Comparison of ENCODE assay signal across 8 cellular contexts in genomic region chr7:129610709-129611245, GRCh38. TPM values are rescaled to one million over a fixed set of nuclear protein-coding genes. Genes with fewer than 3 reads are reported as not detected.
DNase-seq lines count a peak whose midpoint lies in the region; ATAC-seq and TF ChIP-seq lines count a peak whose summit lies in the region.

No MANE protein-coding gene starts in this region.

- H3K36me3 ChIP-seq in heart right ventricle, result peaks cover 0 to 18% (median 0%) of the 10 kb centered on the region in 9 donors
- no peaks in the 10 kb centered on the region for H3K36me3 ChIP-seq in lower lobe of right lung
- H3K36me3 ChIP-seq in upper lobe of left lung, result peaks cover 0 to 7% (median 0%) of the 10 kb centered on the region in 4 donors

- H3K4me3 ChIP-seq in heart right ventricle, result peak overlapping the region; percentile 66 to 93 (median 88)
- H3K4me3 ChIP-seq in lower lobe of right lung, result peak overlapping the region; percentile 92
- peak overlapping the region; percentile 68 to 92 (median 74) for H3K4me3 ChIP-seq in upper lobe of left lung

- DNase-seq in heart right ventricle (no peak), cardiac septum (ENCODE audit: low spot score) (no peak), lower lobe of right lung (no peak), upper lobe of left lung (no peak), NCI-H1105 (lab: John Stamatoyannopoulos, UW) (no peak)

- H3K9me3 ChIP-seq in heart right ventricle (no peaks in the 10 kb centered on the region), lower lobe of right lung (no peaks in the 10 kb centered on the region), upper lobe of left lung (no peaks in the 10 kb centered on the region)

- TF ChIP-seq CTCF in heart right ventricle (IDR thresholded peaks at IDR 0.05) (no peak), lower lobe of right lung (IDR thresholded peaks at IDR 0.05) (no peak), upper lobe of left lung (IDR thresholded peaks at IDR 0.05) (no peak)

- H3K27ac ChIP-seq in heart right ventricle, result peak overlapping the region; percentile 86 to 98 (median 98)
- H3K27ac ChIP-seq in angular gyrus (ENCODE audit: low read depth, low read length), result peak overlapping the region; percentile 96
- peak overlapping the region; percentile 97 for H3K27ac ChIP-seq in lower lobe of right lung
- peak overlapping the region; percentile 95 to 99 (median 96) for H3K27ac ChIP-seq in upper lobe of left lung

- intact Hi-C loops in heart right ventricle (cut with DNase I) (loop anchor here in 3 of 10 donors (5.0 to 10.0 kb wide), 2 partner anchors 386 to 388 kb away; partner anchors contain the start of gene AHCYL2 (in 2 of the 3)), cardiac septum (cut with DNase I) (loop anchor here (10.0 kb wide), 1 partner anchor 386 kb away; the partner anchor contains the start of gene AHCYL2), lower lobe of right lung (cut with DNase I) (no loop called here)

- H3K27me3 ChIP-seq in heart right ventricle (no peaks in the 10 kb centered on the region), lower lobe of right lung (ENCODE audit: low read depth) (no peaks in the 10 kb centered on the region), upper lobe of left lung (no peaks in the 10 kb centered on the region)

- ATAC-seq in heart right ventricle, result peak in 1 of 8 donors; percentile 18
- no peak for ATAC-seq in lower lobe of right lung
- no peak for ATAC-seq in upper lobe of left lung (ENCODE audit: low FRiP score in 2 of 2)
- no peak for ATAC-seq in HG03108 (IDR thresholded peaks at IDR 0.05; ENCODE audit: unreplicated experiment)
- no peak for ATAC-seq in HG03139 (IDR thresholded peaks at IDR 0.05; ENCODE audit: unreplicated experiment)

- 8 to 12% methylated on average over 17 of the region's 17 CpGs for WGBS in heart right ventricle, 2 donors
- WGBS in upper lobe of left lung, 2 donors, result 9 to 13% methylated on average over 17 of the region's 17 CpGs

- peaks cover 0 to 66% (median 35%) of the 10 kb centered on the region in 9 donors for H3K4me1 ChIP-seq in heart right ventricle
- H3K4me1 ChIP-seq in lower lobe of right lung, result peaks cover 41% of the 10 kb centered on the region
- H3K4me1 ChIP-seq in upper lobe of left lung, result peaks cover 34 to 47% (median 41%) of the 10 kb centered on the region in 4 donors

- no peak for TF ChIP-seq EP300 in upper lobe of left lung (IDR thresholded peaks at IDR 0.05)

- no peak for TF ChIP-seq POLR2A in upper lobe of left lung (IDR thresholded peaks at IDR 0.05)

RNA-seq across cellular contexts. Expression of gene NRF1, which starts 0.7 kb away (rescaled TPM):
- total RNA-seq in heart right ventricle (10 to 100 TPM in 8 of 10 donors, 1 to 10 TPM in 2; 8.3 to 16.0 (median 13.0) TPM), cardiac septum (17.0 TPM), lower lobe of right lung (16.7 TPM), upper lobe of left lung (10 to 100 TPM; 12.7 to 27.2 (median 19.1) TPM)
- polyA plus RNA-seq in heart right ventricle, result 1 to 10 TPM; 4.9 to 9.6 TPM
